ENCODE assay signal across 9 cellular contexts in genomic region chr16:89114159-89114981, GRCh38.
DNase-seq lines count a peak whose midpoint lies in the region; ATAC-seq and TF ChIP-seq lines count a peak whose summit lies in the region.
"Had no signal": no experiment of that assay in that cellular context is flagged by ENCODE, and none has a peak within 500 bp of the region (broad histone marks: within the 10 kb centered on the region; RNA-seq: fewer than 3 reads in every experiment).

No MANE protein-coding gene starts in this region.

- peak overlapping the region; percentile 66 for H3K4me2 ChIP-seq in SU-DHL-6 (ENCODE audit: low read depth, low read length, poor library complexity, severe bottlenecking)
- H3K4me2 ChIP-seq: SK-N-SH had no signal

- H3K9ac ChIP-seq in SU-DHL-6 (ENCODE audit: low read length) (peak overlapping the region; percentile 62), rectal smooth muscle tissue (ENCODE audit: low read length) (no peak overlapping the region)
- H3K9ac ChIP-seq: SK-N-SH had no signal

- H3K4me3 ChIP-seq in GM12864 (ENCODE audit: low read depth, low read length) (peak overlapping the region; percentile 47), SU-DHL-6 (ENCODE audit: insufficient read depth, low read length, poor library complexity, severe bottlenecking) (peak overlapping the region; percentile 27), rectal smooth muscle tissue (ENCODE audit: low read length) (peak overlapping the region; percentile 6)

- H3K9me3 ChIP-seq in SU-DHL-6 (ENCODE audit: insufficient read depth, low read length) = no peaks in the 10 kb centered on the region
- H3K9me3 ChIP-seq: SK-N-SH had no signal

- no peak overlapping the region for H2AFZ ChIP-seq in SU-DHL-6 (ENCODE audit: low read depth, low read length, severe bottlenecking)

- H3K27ac ChIP-seq in SU-DHL-6 (ENCODE audit: low read depth, low read length) = peak overlapping the region; percentile 98
- H3K27ac ChIP-seq in rectal smooth muscle tissue (ENCODE audit: low read depth, low read length) = no peak overlapping the region

- H3K36me3 ChIP-seq in SU-DHL-6 (ENCODE audit: low read length) = 0 out of 2 replicates have a peak, but pooled peaks cover 3% of the 10 kb centered on the region
- peaks cover 31% of the 10 kb centered on the region for H3K36me3 ChIP-seq in rectal smooth muscle tissue (ENCODE audit: control insufficient read depth, insufficient read depth, low read length)

- TF ChIP-seq CTCF in GM12864 (IDR thresholded peaks at IDR 0.05; ENCODE audit: low read depth, low read length, missing control alignments) = no peak
- no peak for TF ChIP-seq CTCF in SU-DHL-6 (IDR thresholded peaks at IDR 0.05; ENCODE audit: insufficient read depth, low read length, poor library complexity, severe bottlenecking)

- H3K9me2 ChIP-seq in SU-DHL-6 (replicated peaks; ENCODE audit: insufficient read depth, low read length) = no peaks in the 10 kb centered on the region
- H3K9me2 ChIP-seq: SK-N-SH had no signal

- no peaks in the 10 kb centered on the region for H4K20me1 ChIP-seq in SU-DHL-6 (ENCODE audit: low read depth, low read length)

- H3F3A ChIP-seq in SU-DHL-6 (ENCODE audit: insufficient read depth) = peaks cover 58% of the 10 kb centered on the region

- no peaks in the 10 kb centered on the region for H3K4me1 ChIP-seq in rectal smooth muscle tissue (ENCODE audit: control insufficient read depth, insufficient read depth, low read length)

- DNase-seq in GM12864 (ENCODE audit: low read depth) (no peak), RKO (ENCODE audit: low spot score) (no peak), NCI-H1048 (lab: John Stamatoyannopoulos, UW) (no peak), NCI-H128 (lab: John Stamatoyannopoulos, UW; ENCODE audit: unreplicated experiment) (no peak)
- DNase-seq in effector CD4-positive, alpha-beta T cell = peak; percentile 29
- DNase-seq: SK-N-SH had no signal

- ATAC-seq in HG02571 (IDR thresholded peaks at IDR 0.05; ENCODE audit: unreplicated experiment) = no peak

- no peaks in the 10 kb centered on the region for H3K27me3 ChIP-seq in SU-DHL-6 (ENCODE audit: low read length)
- H3K27me3 ChIP-seq in rectal smooth muscle tissue (ENCODE audit: control insufficient read depth, insufficient read depth, low read length) = no peaks in the 10 kb centered on the region

- peaks cover 14% of the 10 kb centered on the region; the same call in 1 of the 2 replicates for H3K79me2 ChIP-seq in SU-DHL-6 (ENCODE audit: insufficient read depth, low read length)
